15 cellular contexts compared by ENCODE assay signal in genomic region chr5:92864591-92864990, GRCh38.
DNase-seq lines count a peak whose midpoint lies in the region; ATAC-seq and TF ChIP-seq lines count a peak whose summit lies in the region.
"Had no signal": no experiment of that assay in that cellular context is flagged by ENCODE, and none has a peak within 500 bp of the region (broad histone marks: within the 10 kb centered on the region; RNA-seq: fewer than 3 reads in every experiment).

No MANE protein-coding gene starts in this region.

- H3K4me3 ChIP-seq in H7 (ENCODE audit: insufficient read depth, low read depth, low read length) = no peak overlapping the region
- H3K4me3 ChIP-seq: BLaER1 treated with 17β-estradiol and CSF1 and Interleukin-3, amounts not matched to agents 10 nM and 100 nM; HAP-1 had no signal

- peak overlapping the region; percentile 72 for H3K27ac Mint-ChIP-seq in endothelial cell (ENCODE audit: unreplicated experiment)
- H3K27ac Mint-ChIP-seq: B cell; CD8-positive, alpha-beta T cell had no signal

- no peak for ATAC-seq in HG02973 (IDR thresholded peaks at IDR 0.05; ENCODE audit: unreplicated experiment)
- ATAC-seq: CD8-positive, alpha-beta T cell had no signal

- H3K27me3 ChIP-seq in H7 (ENCODE audit: control insufficient read depth, insufficient read depth, low read length) = no peaks in the 10 kb centered on the region
- H3K27me3 ChIP-seq: BLaER1 treated with 17β-estradiol and CSF1 and Interleukin-3, amounts not matched to agents 10 nM and 100 nM had no signal

- H3K27me3 Mint-ChIP-seq in endothelial cell (ENCODE audit: unreplicated experiment) = no peaks in the 10 kb centered on the region
- H3K27me3 Mint-ChIP-seq: B cell had no signal

- DNase-seq in COR-L47 (lab: John Stamatoyannopoulos, UW) (peak; percentile 16), NCI-H146 (lab: John Stamatoyannopoulos, UW) (peak; percentile 80), NCI-H748 treated with DMSO at 0.1 percent for 48 hours (lab: John Stamatoyannopoulos, UW) (peak; percentile 53), endothelial cell (ENCODE audit: low spot score) (no peak), HUDEP-2 (lab: John Stamatoyannopoulos, UW; ENCODE audit: unreplicated experiment in 76 of 76) (no peak), H7 (no peak), ureter (ENCODE audit: low spot score) (no peak)
- DNase-seq: Caco-2; CD8-positive, alpha-beta T cell; DMS79 treated with DMSO at 0.1 percent for 48 hours; GF-D8 had no signal

- TF ChIP-seq CTCF in endothelial cell (IDR thresholded peaks at IDR 0.05; ENCODE audit: unreplicated experiment) = no peak

- no peaks in the 10 kb centered on the region for H3K36me3 ChIP-seq in H7 (replicated peaks; ENCODE audit: control insufficient read depth, insufficient read depth, low read length)
- H3K36me3 ChIP-seq: BLaER1 treated with 17β-estradiol and CSF1 and Interleukin-3, amounts not matched to agents 10 nM and 100 nM; HAP-1 had no signal

- no peaks in the 10 kb centered on the region for H3K9me3 Mint-ChIP-seq in endothelial cell (ENCODE audit: unreplicated experiment)

- H3K4me3 Mint-ChIP-seq in endothelial cell (ENCODE audit: unreplicated experiment) = no peak overlapping the region
- H3K4me3 Mint-ChIP-seq: B cell; CD8-positive, alpha-beta T cell had no signal

- H3K4me1 Mint-ChIP-seq in endothelial cell (ENCODE audit: unreplicated experiment) = peaks cover 13% of the 10 kb centered on the region
- H3K4me1 Mint-ChIP-seq: B cell had no signal

- no peaks in the 10 kb centered on the region for H3K36me3 Mint-ChIP-seq in endothelial cell (ENCODE audit: low read depth, unreplicated experiment)
- H3K36me3 Mint-ChIP-seq: CD8-positive, alpha-beta T cell had no signal

Comparison
In these comparisons a context has a peak if more than half of its experiments do, and no peak if none do; other contexts are left out.
1. DNase-seq: peak in COR-L47 (single experiment), NCI-H146 (single experiment) and NCI-H748 treated with DMSO at 0.1 percent for 48 hours (single experiment); none in endothelial cell (single experiment), HUDEP-2 (0 of 76), H7 (single experiment) and ureter (single experiment).